Comparison of ENCODE assay signal across 20 cellular contexts in genomic region chr20:53201588-53201987, GRCh38.
DNase-seq lines count a peak whose midpoint lies in the region; ATAC-seq and TF ChIP-seq lines count a peak whose summit lies in the region.
"Had no signal": no experiment of that assay in that cellular context is flagged by ENCODE, and none has a peak within 500 bp of the region (broad histone marks: within the 10 kb centered on the region; RNA-seq: fewer than 3 reads in every experiment).

No MANE protein-coding gene starts in this region.

- POLR2A ChIA-PET in WTC11 (lab: Charles Lee) = no interaction called here
- POLR2A ChIA-PET in activated CD4-positive, alpha-beta memory T cell treated with anti-CD3 and anti-CD28 coated beads, Interleukin-2, amount 10 ng/mL, durations not matched to agents 7 days and 5 days (lab: Charles Lee) = no interaction called here

- H3K4me1 Mint-ChIP-seq in WTC11 (no peaks in the 10 kb centered on the region), neural progenitor cell (peaks cover 8% of the 10 kb centered on the region)
- H3K4me1 Mint-ChIP-seq in activated CD4-positive, alpha-beta memory T cell treated with anti-CD3 and anti-CD28 coated beads, Interleukin-2, amount 10 ng/mL, durations not matched to agents 7 days and 5 days = peaks cover 3% of the 10 kb centered on the region
- H3K4me1 Mint-ChIP-seq: CD4-positive, CD25-positive, alpha-beta regulatory T cell had no signal

- H3K4me3 Mint-ChIP-seq in WTC11 = no peak overlapping the region
- no peak overlapping the region for H3K4me3 Mint-ChIP-seq in neural progenitor cell
- no peak overlapping the region for H3K4me3 Mint-ChIP-seq in activated CD4-positive, alpha-beta memory T cell treated with anti-CD3 and anti-CD28 coated beads, Interleukin-2, amount 10 ng/mL, durations not matched to agents 7 days and 5 days
- H3K4me3 Mint-ChIP-seq: CD4-positive, CD25-positive, alpha-beta regulatory T cell had no signal

- H3K4me3 ChIP-seq in neural progenitor cell = no peak overlapping the region

- ATAC-seq in WTC11 = peak; percentile 30; the same call in 1 of the 2 replicates

- H3F3A ChIP-seq in neural progenitor cell (ENCODE audit: low read depth) = no peaks in the 10 kb centered on the region

- TF ChIP-seq CTCF in WTC11 (IDR thresholded peaks at IDR 0.05) (no peak), neural progenitor cell (IDR thresholded peaks at IDR 0.05) (no peak)

- no peaks in the 10 kb centered on the region for H3K9me3 ChIP-seq in neural progenitor cell (ENCODE audit: low read depth)

- DNase-seq in NOMO-1 treated with DMSO at 0.1 percent for 48 hours (lab: John Stamatoyannopoulos, UW; ENCODE audit: unreplicated experiment) = peak; percentile 10
- DNase-seq in NOMO-1 treated with dmso at 0.1 percent for 144 hours (lab: John Stamatoyannopoulos, UW; ENCODE audit: unreplicated experiment) = no peak
- peak; percentile 32 for DNase-seq in OCI-M1 (lab: John Stamatoyannopoulos, UW)
- no peak for DNase-seq in WTC11 (ENCODE audit: low spot score)
- DNase-seq in neural progenitor cell (ENCODE audit: low spot score) = no peak
- no peak for DNase-seq in activated CD4-positive, alpha-beta memory T cell treated with anti-CD3 and anti-CD28 coated beads, Interleukin-2, amount 10 ng/mL, durations not matched to agents 7 days and 5 days
- DNase-seq in pons (ENCODE audit: low spot score) = no peak
- DNase-seq in LoVo (ENCODE audit: low spot score) = no peak
- DNase-seq: AML-193; CD4-positive, CD25-positive, alpha-beta regulatory T cell; COR-L47; DMS 273 treated with DMSO at 0.1 percent for 48 hours; DND-41; NCI-H1417; NCI-H187; NCI-H2227 treated with DMSO at 0.1 percent for 48 hours; NCI-H524; NCI-H82; SIG-M5 had no signal

- CTCF ChIA-PET in WTC11 (lab: Charles Lee) = interaction anchor here (1.0 to 1.7 kb wide), 4 partner anchors 15 to 40 kb away, joined by 3 to 7 read pairs (median 4); no protein-coding TSS in a partner anchor
- CTCF ChIA-PET in activated CD4-positive, alpha-beta memory T cell treated with anti-CD3 and anti-CD28 coated beads, Interleukin-2, amount 10 ng/mL, durations not matched to agents 7 days and 5 days (lab: Charles Lee) = interaction anchor here (2.5 kb wide), 1 partner anchor 15 kb away, joined by 10 read pairs; no protein-coding TSS in a partner anchor

- H3K36me3 Mint-ChIP-seq in WTC11 = no peaks in the 10 kb centered on the region
- no peaks in the 10 kb centered on the region for H3K36me3 Mint-ChIP-seq in neural progenitor cell
- H3K36me3 Mint-ChIP-seq in activated CD4-positive, alpha-beta memory T cell treated with anti-CD3 and anti-CD28 coated beads, Interleukin-2, amount 10 ng/mL, durations not matched to agents 7 days and 5 days (ENCODE audit: low read depth) = no peaks in the 10 kb centered on the region
- H3K36me3 Mint-ChIP-seq: CD4-positive, CD25-positive, alpha-beta regulatory T cell had no signal

- H3K27ac Mint-ChIP-seq in WTC11 (no peak overlapping the region), neural progenitor cell (no peak overlapping the region)
- no peak overlapping the region for H3K27ac Mint-ChIP-seq in activated CD4-positive, alpha-beta memory T cell treated with anti-CD3 and anti-CD28 coated beads, Interleukin-2, amount 10 ng/mL, durations not matched to agents 7 days and 5 days
- H3K27ac Mint-ChIP-seq: CD4-positive, CD25-positive, alpha-beta regulatory T cell had no signal

- no peaks in the 10 kb centered on the region for H3K79me2 ChIP-seq in neural progenitor cell (ENCODE audit: low read depth)

- no peak overlapping the region for H3K27ac ChIP-seq in neural progenitor cell
- H3K27ac ChIP-seq: 22Rv1 had no signal

- no peaks in the 10 kb centered on the region for H3K27me3 ChIP-seq in neural progenitor cell

- peak overlapping the region; percentile 8 for H2AFZ ChIP-seq in neural progenitor cell (replicated peaks)

- H4K20me1 ChIP-seq in neural progenitor cell (ENCODE audit: low read depth) = no peaks in the 10 kb centered on the region

- H3K27me3 Mint-ChIP-seq in WTC11 (ENCODE audit: low read depth) (no peaks in the 10 kb centered on the region), neural progenitor cell (ENCODE audit: insufficient read depth, low read depth) (no peaks in the 10 kb centered on the region)
- H3K27me3 Mint-ChIP-seq in activated CD4-positive, alpha-beta memory T cell treated with anti-CD3 and anti-CD28 coated beads, Interleukin-2, amount 10 ng/mL, durations not matched to agents 7 days and 5 days = peaks cover 2% of the 10 kb centered on the region
- H3K27me3 Mint-ChIP-seq: CD4-positive, CD25-positive, alpha-beta regulatory T cell had no signal

- no peaks in the 10 kb centered on the region for H3K36me3 ChIP-seq in neural progenitor cell

- H3K9me3 Mint-ChIP-seq in WTC11 (no peaks in the 10 kb centered on the region), neural progenitor cell (no peaks in the 10 kb centered on the region)
- H3K9me3 Mint-ChIP-seq in activated CD4-positive, alpha-beta memory T cell treated with anti-CD3 and anti-CD28 coated beads, Interleukin-2, amount 10 ng/mL, durations not matched to agents 7 days and 5 days = no peaks in the 10 kb centered on the region

- H3K4me1 ChIP-seq in neural progenitor cell = peaks cover 7% of the 10 kb centered on the region

- no peak overlapping the region for H3K4me2 ChIP-seq in neural progenitor cell

- no peak overlapping the region for H3K9ac ChIP-seq in neural progenitor cell

TF ChIP-seq in WTC11, 78 proteins besides CTCF, POLR2A, EP300 and RAD21:
- no peak for TF ChIP-seq STAT6 (CRISPR knock-in tag; conservative IDR thresholded peaks at IDR 0.05; ENCODE audit: low read depth)
- no peak for TF ChIP-seq ARID4B (CRISPR knock-in tag; IDR thresholded peaks at IDR 0.05; ENCODE audit: borderline replicate concordance)
- TF ChIP-seq ZMAT4 (CRISPR knock-in tag; IDR thresholded peaks at IDR 0.05) = no peak
TF ChIP-seq in WTC11: peak in this region for 0.

Comparison
In these comparisons a context has a peak if more than half of its experiments do, and no peak if none do; other contexts are left out.
1. DNase-seq: peak in NOMO-1 treated with DMSO at 0.1 percent for 48 hours (single experiment) and OCI-M1 (single experiment); none in NOMO-1 treated with dmso at 0.1 percent for 144 hours (single experiment), WTC11 (single experiment), neural progenitor cell (single experiment), activated CD4-positive, alpha-beta memory T cell treated with anti-CD3 and anti-CD28 coated beads, Interleukin-2, amount 10 ng/mL, durations not matched to agents 7 days and 5 days (single experiment), pons (single experiment) and LoVo (single experiment).